Comparison of ENCODE assay signal across 9 cellular contexts in the genomic region with DNA sequence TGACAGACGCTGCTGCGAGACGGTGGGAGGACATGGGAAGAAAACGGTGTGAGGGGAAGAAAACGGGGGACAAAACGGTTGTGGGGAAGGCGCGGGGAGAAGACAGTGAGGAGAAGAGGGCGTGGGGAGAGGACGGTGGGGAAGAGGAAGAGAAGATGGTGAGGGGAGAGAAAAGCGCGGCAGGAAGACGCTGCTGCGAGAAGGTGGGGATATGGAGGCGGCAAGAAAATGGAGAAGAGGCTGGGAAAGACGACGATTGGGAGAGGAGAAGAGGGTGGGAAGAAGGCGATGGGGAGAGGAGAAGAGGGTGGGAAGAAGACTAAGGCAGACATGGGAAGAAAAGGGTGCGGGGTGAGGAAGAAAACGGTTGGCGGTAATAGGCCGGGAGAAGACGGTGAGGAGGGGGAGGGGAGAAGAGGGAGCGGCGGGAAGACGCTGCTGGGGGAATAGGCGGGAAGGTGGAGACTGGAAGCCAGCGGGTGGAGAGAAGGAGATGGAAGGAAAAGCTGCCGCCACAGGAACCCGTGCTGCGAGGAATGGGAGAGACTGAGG. TPM values are rescaled to one million over a fixed set of nuclear protein-coding genes. Genes with fewer than 3 reads are reported as not detected.
DNase-seq lines count a peak whose midpoint lies in the region; TF ChIP-seq lines count a peak whose summit lies in the region.
"Not testable (repeated sequence)": the region's sequence is repeated elsewhere in the genome, so short reads cannot be mapped to it uniquely, and the experiment has no call there.
"Had no signal": no experiment of that assay in that cellular context is flagged by ENCODE, and none has a peak within 500 bp of the region (broad histone marks: within the 10 kb centered on the region; RNA-seq: fewer than 3 reads in every experiment).

No MANE protein-coding gene starts in this region.

- H3K9ac ChIP-seq in trophoblast cell (ENCODE audit: low read length) = not testable (repeated sequence)

- H3K79me2 ChIP-seq in trophoblast cell (ENCODE audit: control insufficient read depth, insufficient read depth, low read length, poor library complexity) = not testable (repeated sequence)

- H4K12ac ChIP-seq in trophoblast cell (ENCODE audit: low read depth, low read length) = not testable (repeated sequence)

- H3K36me3 ChIP-seq in KOPT-K1 (ENCODE audit: insufficient read depth, low read length); trophoblast cell (ENCODE audit: control insufficient read depth in 1 of 2, insufficient read depth in 2 of 2, low read length in 2 of 2): not testable (repeated sequence)

- not testable (repeated sequence) for H2AK5ac ChIP-seq in trophoblast cell (ENCODE audit: low read length)

- H3K9me3 ChIP-seq in KOPT-K1 (ENCODE audit: insufficient read depth, low read length, poor library complexity, severe bottlenecking); trophoblast cell (ENCODE audit: insufficient read depth, low read depth, low read length): not testable (repeated sequence)

- not testable (repeated sequence) for H3K27me3 ChIP-seq in trophoblast cell (ENCODE audit: insufficient read depth, low read length)

- H3K18ac ChIP-seq in trophoblast cell (ENCODE audit: low read length) = not testable (repeated sequence)

- not testable (repeated sequence) for H3K4ac ChIP-seq in trophoblast cell (ENCODE audit: low read depth, low read length)

- peak; percentile 1 for DNase-seq in ELR (ENCODE audit: low read depth)
- peak; percentile 21 for DNase-seq in astrocyte of the hippocampus (ENCODE audit: low read depth, low spot score)
- DNase-seq in foreskin fibroblast = peak in 1 of 2 donors; percentile 22
- DNase-seq in left kidney (ENCODE audit: low read depth, low spot score) = peak; percentile 42
- not testable (repeated sequence) for DNase-seq in trophoblast cell

- H2BK5ac ChIP-seq in trophoblast cell (ENCODE audit: low read depth, low read length, poor library complexity) = not testable (repeated sequence)

- TF ChIP-seq CTCF in 22Rv1 (IDR thresholded peaks at IDR 0.05); WI38 (IDR thresholded peaks at IDR 0.05; ENCODE audit: low read depth, low read length); foreskin fibroblast (IDR thresholded peaks at IDR 0.05; ENCODE audit: low read depth, low read length): not testable (repeated sequence)

- not testable (repeated sequence) for H2BK12ac ChIP-seq in trophoblast cell (ENCODE audit: low read length)

- not testable (repeated sequence) for H2BK120ac ChIP-seq in trophoblast cell (ENCODE audit: insufficient read depth, low read length, poor library complexity)

- H2AFZ ChIP-seq in trophoblast cell (ENCODE audit: insufficient read depth, low read length, poor library complexity) = not testable (repeated sequence)

- H4K91ac ChIP-seq in trophoblast cell (ENCODE audit: low read depth, low read length) = not testable (repeated sequence)

- peak overlapping the region; percentile 59 for H3K4me3 ChIP-seq in WI38 (ENCODE audit: low read depth, low read length)
- peak overlapping the region; percentile 49 to 59 for H3K4me3 ChIP-seq in foreskin fibroblast (ENCODE audit: low read depth in 1 of 2, low read length in 2 of 2)
- H3K4me3 ChIP-seq in trophoblast cell (ENCODE audit: low read depth, low read length) = peak overlapping the region; percentile 36

- H3K4me2 ChIP-seq in trophoblast cell (ENCODE audit: low read length) = not testable (repeated sequence)

- not testable (repeated sequence) for H3K14ac ChIP-seq in trophoblast cell (ENCODE audit: low read length)

- H3K23ac ChIP-seq in trophoblast cell (ENCODE audit: low read length) = not testable (repeated sequence)

- H4K8ac ChIP-seq in trophoblast cell (ENCODE audit: low read depth, low read length) = peak overlapping the region; percentile 73

- no CpG with 5 or more reads among the region's 31 CpGs for WGBS in trophoblast cell (ENCODE audit: extremely low coverage, insufficient coverage, insufficient read length)

- H3K27ac ChIP-seq in 22Rv1 (peak overlapping the region; percentile 69), KOPT-K1 (ENCODE audit: low read depth, low read length, poor library complexity, severe bottlenecking) (peak overlapping the region; percentile 68), trophoblast cell (ENCODE audit: low read depth, low read length) (peak overlapping the region; percentile 56)

- H3K4me1 ChIP-seq in trophoblast cell (ENCODE audit: control insufficient read depth in 1 of 2, insufficient read depth in 2 of 2, low read length in 2 of 2) = not testable (repeated sequence)

- H3K79me1 ChIP-seq in trophoblast cell (ENCODE audit: low read length) = not testable (repeated sequence)

RNA-seq across cellular contexts. Expression of gene CDRT15L2, which starts 46.9 kb away (rescaled TPM):
- not detected in 2 replicates for polyA plus RNA-seq in trophoblast cell (2013)
- polyA plus RNA-seq: K562 had no signal
